In genomic region chr1:31579374-31579773, GRCh38 we compare ENCODE assay signal across 11 cellular contexts. TPM values are rescaled to one million over a fixed set of nuclear protein-coding genes. Genes with fewer than 3 reads are reported as not detected.
A peak's percentile ranks its signal among the peaks of the same experiment; 100 is the strongest.
DNase-seq lines count a peak whose midpoint lies in the region; ATAC-seq and TF ChIP-seq lines count a peak whose summit lies in the region.
"Had no signal": no experiment of that assay in that cellular context is flagged by ENCODE, and none has a peak within 500 bp of the region (broad histone marks: within the 10 kb centered on the region; RNA-seq: fewer than 3 reads in every experiment).

No MANE protein-coding gene starts in this region.

- H3K4me3 ChIP-seq in adipocyte (ENCODE audit: low read length) (peak overlapping the region; percentile 15), right cardiac atrium (ENCODE audit: low read length) (peak overlapping the region; percentile 44), WERI-Rb-1 (ENCODE audit: low read depth, low read length) (no peak overlapping the region)

- no peaks in the 10 kb centered on the region for H3K27me3 ChIP-seq in adipocyte (replicated peaks; ENCODE audit: control insufficient read depth, insufficient read depth, low read length)
- no peaks in the 10 kb centered on the region for H3K27me3 ChIP-seq in right cardiac atrium (ENCODE audit: control insufficient read depth, insufficient read depth)
- H3K27me3 ChIP-seq in WERI-Rb-1 (ENCODE audit: insufficient read depth, low read depth, severe bottlenecking) = no peaks in the 10 kb centered on the region

- ATAC-seq in right cardiac atrium = peak; percentile 16 to 60
- ATAC-seq in GM21737 (IDR thresholded peaks at IDR 0.05; ENCODE audit: unreplicated experiment) = no peak
- no peak for ATAC-seq in GM19463 (IDR thresholded peaks at IDR 0.05; ENCODE audit: unreplicated experiment)

- peak overlapping the region; percentile 73 for H3K9ac ChIP-seq in adipocyte (ENCODE audit: low read length)

- DNase-seq in AG20443 (ENCODE audit: low spot score) (peak; percentile 11), adipocyte (ENCODE audit: low read depth) (peak; percentile 45), right cardiac atrium (peak in 2 of 3 donors; percentile 74 to 81), posterior vena cava (ENCODE audit: low spot score) (peak; percentile 81), WERI-Rb-1 (no peak), NAMALWA (ENCODE audit: low spot score) (no peak)
- DNase-seq: activated effector memory CD4-positive, alpha-beta T cell treated with anti-CD3 and anti-CD28 coated beads, Interleukin-2, amount 50 U/mL, for 16 hours; GDM1; Karpas-422 had no signal

- 50% methylated on average over 5 of the region's 5 CpGs for WGBS in right cardiac atrium

- H3K4me1 ChIP-seq in adipocyte (ENCODE audit: control insufficient read depth, insufficient read depth, low read length) (peaks cover 55% of the 10 kb centered on the region), right cardiac atrium (ENCODE audit: control insufficient read depth, insufficient read depth, low read length) (peaks cover 20% of the 10 kb centered on the region)

- no peak for TF ChIP-seq CTCF in WERI-Rb-1 (IDR thresholded peaks at IDR 0.05; ENCODE audit: low read depth, low read length)

- H3K27ac ChIP-seq in right cardiac atrium (ENCODE audit: low read length) (peak overlapping the region; percentile 56), WERI-Rb-1 (no peak overlapping the region)

- no peaks in the 10 kb centered on the region for H3K9me3 ChIP-seq in adipocyte (ENCODE audit: control insufficient read depth, low read length)
- H3K9me3 ChIP-seq in right cardiac atrium (ENCODE audit: control insufficient read depth, low read length) = no peaks in the 10 kb centered on the region
- no peaks in the 10 kb centered on the region for H3K9me3 ChIP-seq in WERI-Rb-1 (ENCODE audit: severe bottlenecking)

- intact Hi-C loops in right cardiac atrium (cut with DNase I) = no loop called here
- intact Hi-C loops in posterior vena cava (cut with DNase I) = loop anchor here in 1 of 2 donors (10.0 kb wide), 1 partner anchor 135 kb away; no protein-coding TSS in a partner anchor

- H3K36me3 ChIP-seq in adipocyte (ENCODE audit: control insufficient read depth, insufficient read depth, low read length, severe bottlenecking) (no peaks in the 10 kb centered on the region), WERI-Rb-1 (no peaks in the 10 kb centered on the region)

RNA-seq across cellular contexts. Expression of gene TINAGL1, which starts 3.1 kb away (rescaled TPM):
- 100 to 1,000 TPM in 3 of 4 donors, 10 to 100 TPM in 1; 94.7 to 141 (median 122) TPM for total RNA-seq in right cardiac atrium
- 186 TPM for polyA plus RNA-seq in right cardiac atrium
- 100 to 1,000 TPM; 110 to 123 TPM for total RNA-seq in posterior vena cava

RNA-seq across cellular contexts. Expression of gene HCRTR1, which starts 38.1 kb away (rescaled TPM):
- total RNA-seq in right cardiac atrium (under 1 TPM in 2 of 4 donors, not detected in 2; 0.14 to 0.37 TPM), posterior vena cava (not detected)
- polyA plus RNA-seq in right cardiac atrium = 0.18 TPM

Comparison
In these comparisons a context has a peak if more than half of its experiments do, and no peak if none do; other contexts are left out.
1. DNase-seq: peak in AG20443 (single experiment), adipocyte (single experiment), right cardiac atrium (2 of 3) and posterior vena cava (single experiment); none in WERI-Rb-1 (single experiment) and NAMALWA (single experiment).
2. ATAC-seq: peak in right cardiac atrium (2 of 2); none in GM21737 (single experiment) and GM19463 (single experiment).